Comparison of ENCODE assay signal across 31 cellular contexts in genomic region chr14:81231540-81231939, GRCh38.
"Had no signal": no experiment of that assay in that cellular context is flagged by ENCODE, and none has a peak within 500 bp of the region (broad histone marks: within the 10 kb centered on the region; RNA-seq: fewer than 3 reads in every experiment).

No MANE protein-coding gene starts in this region.

- H3K4me1 Mint-ChIP-seq: natural killer cell had no signal

- H3K27me3 ChIP-seq: brain microvascular endothelial cell, esophagus squamous epithelium, heart right ventricle, ovary, sigmoid colon, stomach, suprapubic skin, tibial artery had no signal

- H3K36me3 ChIP-seq: brain microvascular endothelial cell, esophagus squamous epithelium, heart right ventricle, left ventricle myocardium inferior, ovary, prostate gland, sigmoid colon, stomach, suprapubic skin, tibial artery, WERI-Rb-1 had no signal

- H3K27me3 Mint-ChIP-seq: activated CD4-positive, alpha-beta memory T cell treated with anti-CD3 and anti-CD28 coated beads for 36 hours; stimulated activated naive B cell treated with anti-CD40 and anti-IgM and Interleukin-4, amounts not matched to agents 10 μg/mL and 1 μg/mL and 100 μg/mL, for 72 hours; T-helper 17 cell had no signal

- H3K36me3 Mint-ChIP-seq: activated CD4-positive, alpha-beta memory T cell treated with anti-CD3 and anti-CD28 coated beads for 36 hours; natural killer cell had no signal

- H3K4me3 Mint-ChIP-seq: activated CD4-positive, alpha-beta memory T cell treated with anti-CD3 and anti-CD28 coated beads for 36 hours; activated CD4-positive, alpha-beta T cell treated with anti-CD3 and anti-CD28 coated beads, Interleukin-2, amount 10 ng/mL, durations not matched to agents 24 days and 14 days; activated T-helper 1 cell treated with anti-CD3 and anti-CD28 coated beads, Interleukin-12 subunit alpha, Interleukin-12 subunit beta, Interleukin-2, Interleukin-4 antibody, amounts not matched to agents 30 ng/mL and 10 ng/mL and 1 ng/mL, durations not matched to agents 14 hours and 24 hours and 36 hours; natural killer cell; stimulated activated naive B cell treated with anti-CD40 and anti-IgM and Interleukin-4, amounts not matched to agents 10 μg/mL and 1 μg/mL and 100 μg/mL, for 72 hours; T-helper 17 cell had no signal

- H3K9me3 Mint-ChIP-seq: activated CD4-positive, alpha-beta memory T cell treated with anti-CD3 and anti-CD28 coated beads for 36 hours; activated T-helper 1 cell treated with anti-CD3 and anti-CD28 coated beads, Interleukin-12 subunit alpha, Interleukin-12 subunit beta, Interleukin-2, Interleukin-4 antibody, amounts not matched to agents 30 ng/mL and 10 ng/mL and 1 ng/mL, durations not matched to agents 14 hours and 24 hours and 36 hours; natural killer cell had no signal

- H3K4me1 ChIP-seq: esophagus squamous epithelium, heart right ventricle, left ventricle myocardium inferior, prostate gland, sigmoid colon, stomach, suprapubic skin, tibial artery had no signal

- H3K9me3 ChIP-seq: esophagus squamous epithelium, heart right ventricle, left ventricle myocardium inferior, ovary, prostate gland, sigmoid colon, stomach, suprapubic skin, tibial artery had no signal

- ATAC-seq: heart right ventricle; natural killer cell; stimulated activated naive B cell treated with anti-CD40 and anti-IgM and Interleukin-4, amounts not matched to agents 10 μg/mL and 1 μg/mL and 100 μg/mL, for 72 hours; T-helper 17 cell had no signal

- DNase-seq: activated CD4-positive, alpha-beta memory T cell treated with anti-CD3 and anti-CD28 coated beads for 36 hours; activated CD4-positive, alpha-beta T cell treated with anti-CD3 and anti-CD28 coated beads, Interleukin-2, amount 10 ng/mL, durations not matched to agents 24 days and 14 days; activated CD4-positive, CD25-positive, alpha-beta regulatory T cell treated with anti-CD3 and anti-CD28 coated beads, Interleukin-2, amount 50 U/mL, for 72 hours; activated CD8-positive, alpha-beta memory T cell treated with anti-CD3 and anti-CD28 coated beads, Interleukin-2, amount 50 U/mL, for 4 hours; activated effector memory CD4-positive, alpha-beta T cell treated with anti-CD3 and anti-CD28 coated beads, Interleukin-2, amount 50 U/mL, for 16 hours; activated naive CD4-positive, alpha-beta T cell treated with anti-CD3 and anti-CD28 coated beads, Interleukin-2, amount 50 U/mL, for 16 hours; activated T-cell treated with anti-CD3 and anti-CD28 coated beads, Interleukin-2, amount 50 U/mL, for 1 hour; amniotic stem cell; brain microvascular endothelial cell; esophagus squamous epithelium; foreskin melanocyte; heart right ventricle; kidney glomerular epithelial cell; left ventricle myocardium inferior; mesendoderm; natural killer cell; ovary; retina; sigmoid colon; stimulated activated CD4-positive, alpha-beta T cell treated with anti-CD3 and anti-CD28 coated beads, Interleukin-2, amount 100 ng/mL, for 24 hours; stimulated activated naive B cell treated with anti-CD40 and anti-IgM and Interleukin-4, amounts not matched to agents 10 μg/mL and 1 μg/mL and 100 μg/mL, for 72 hours; stomach; T-helper 17 cell; T1000; tibial artery; WERI-Rb-1 had no signal

- H3K27ac Mint-ChIP-seq: activated CD4-positive, alpha-beta memory T cell treated with anti-CD3 and anti-CD28 coated beads for 36 hours; activated CD4-positive, alpha-beta T cell treated with anti-CD3 and anti-CD28 coated beads, Interleukin-2, amount 10 ng/mL, durations not matched to agents 24 days and 14 days; activated T-helper 1 cell treated with anti-CD3 and anti-CD28 coated beads, Interleukin-12 subunit alpha, Interleukin-12 subunit beta, Interleukin-2, Interleukin-4 antibody, amounts not matched to agents 30 ng/mL and 10 ng/mL and 1 ng/mL, durations not matched to agents 14 hours and 24 hours and 36 hours; natural killer cell; stimulated activated naive B cell treated with anti-CD40 and anti-IgM and Interleukin-4, amounts not matched to agents 10 μg/mL and 1 μg/mL and 100 μg/mL, for 72 hours; T-helper 17 cell had no signal

- H3K4me3 ChIP-seq: esophagus squamous epithelium, heart right ventricle, left ventricle myocardium inferior, lung, ovary, prostate gland, sigmoid colon, smooth muscle cell, stomach, suprapubic skin, tibial artery had no signal

- H3K27ac ChIP-seq: brain microvascular endothelial cell, esophagus squamous epithelium, heart right ventricle, left ventricle myocardium inferior, ovary, prostate gland, sigmoid colon, stomach, suprapubic skin, tibial artery, WERI-Rb-1 had no signal
